22 cellular contexts compared by ENCODE assay signal in genomic region chr2:150309681-150310080, GRCh38.
DNase-seq lines count a peak whose midpoint lies in the region; ATAC-seq, FAIRE-seq and TF ChIP-seq lines count a peak whose summit lies in the region.
"Had no signal": no experiment of that assay in that cellular context is flagged by ENCODE, and none has a peak within 500 bp of the region (broad histone marks: within the 10 kb centered on the region; RNA-seq: fewer than 3 reads in every experiment).

No MANE protein-coding gene starts in this region.

- H3K23ac ChIP-seq in neuronal stem cell (ENCODE audit: low read depth, low read length, poor library complexity): no peak overlapping the region

- no peak overlapping the region for H3K14ac ChIP-seq in neuronal stem cell (ENCODE audit: low read length)

- CTCF ChIA-PET in A549 (lab: Yijun Ruan, JAX) (no interaction called here), PC-3 (lab: Charles Lee) (no interaction called here)

- 0% methylated on average over 2 of the region's 2 CpGs for WGBS in A549 (ENCODE audit: missing lambda C conversion rate)
- WGBS in neuronal stem cell (ENCODE audit: extremely low coverage in 2 of 2, insufficient read length in 2 of 2, insufficient replicate concordance in 1 of 2), 2 donors: no CpG with 5 or more reads among the region's 2 CpGs
- 18 to 20% methylated on average over 1 to 2 of the region's 2 CpGs for WGBS in body of pancreas, 2 donors

- H2AFZ ChIP-seq in PC-3 (ENCODE audit: low read length): peak overlapping the region; percentile 35; the same call in 1 of the 2 replicates
- H2AFZ ChIP-seq in neuronal stem cell (ENCODE audit: low read length): no peak overlapping the region

- TF ChIP-seq RAD21 in A549 (conservative IDR thresholded peaks at IDR 0.05 in 1 of 2, IDR thresholded peaks at IDR 0.05 in 1 of 2): no peak

- H3K9ac ChIP-seq in PC-3 (ENCODE audit: low read length): no peak overlapping the region
- H3K9ac ChIP-seq in neuronal stem cell (ENCODE audit: low read depth, low read length, poor library complexity): no peak overlapping the region
- H3K9ac ChIP-seq: SK-N-SH had no signal

- peak overlapping the region; percentile 49 for H3K4me2 ChIP-seq in A549
- H3K4me2 ChIP-seq in PC-3 (ENCODE audit: low read length): peak overlapping the region; percentile 42
- no peak overlapping the region for H3K4me2 ChIP-seq in neuronal stem cell (ENCODE audit: insufficient read depth, low read length, poor library complexity, severe bottlenecking)
- H3K4me2 ChIP-seq: SK-N-SH had no signal

- TF ChIP-seq POLR2A in A549 (IDR thresholded peaks at IDR 0.05; ENCODE audit: low read length) (no peak), body of pancreas (IDR thresholded peaks at IDR 0.05) (no peak)

- no peak for FAIRE-seq in A549 (lab: Jason Lieb, UNC)
- FAIRE-seq: endothelial cell of umbilical vein had no signal

- H3K4me1 ChIP-seq in A549 (peaks cover 16% of the 10 kb centered on the region), PC-3 (ENCODE audit: insufficient read depth, low read length) (peaks cover 16% of the 10 kb centered on the region), neuronal stem cell (ENCODE audit: control insufficient read depth in 2 of 2, insufficient read depth in 1 of 2, low read depth in 1 of 2, low read length in 2 of 2) (no peaks in the 10 kb centered on the region), body of pancreas (no peaks in the 10 kb centered on the region)
- H3K4me1 ChIP-seq: vagina had no signal

- TF ChIP-seq CTCF in A549 (IDR thresholded peaks at IDR 0.05): no peak
- TF ChIP-seq CTCF in PC-3 (conservative IDR thresholded peaks at IDR 0.05; ENCODE audit: low read depth, low read length): no peak
- TF ChIP-seq CTCF in body of pancreas (IDR thresholded peaks at IDR 0.05): no peak

- DNase-seq in A549 (ENCODE audit: low read depth in 1 of 2, low spot score in 1 of 2): peak; percentile 3 to 74
- peak; percentile 82 for DNase-seq in PC-3
- DNase-seq in neuronal stem cell (ENCODE audit: low spot score): no peak
- DNase-seq in substantia nigra (lab: John Stamatoyannopoulos, UW): no peak
- no peak for DNase-seq in body of pancreas
- DNase-seq: activated CD4-positive, alpha-beta T cell treated with anti-CD3 and anti-CD28 coated beads, Interleukin-2, amount 10 ng/mL, durations not matched to agents 24 days and 14 days; activated naive CD4-positive, alpha-beta T cell treated with anti-CD3 and anti-CD28 coated beads for 36 hours; central memory CD4-positive, alpha-beta T cell; DND-41; naive thymus-derived CD4-positive, alpha-beta T cell; NCI-H1048; NCI-H187; NCI-H526; occipital lobe; right cardiac atrium; SK-N-SH had no signal

- H3K79me2 ChIP-seq in PC-3 (ENCODE audit: low read length): no peaks in the 10 kb centered on the region

- no peak overlapping the region for H2BK5ac ChIP-seq in neuronal stem cell (ENCODE audit: low read length)

- H2BK120ac ChIP-seq in neuronal stem cell (ENCODE audit: low read depth, low read length): no peak overlapping the region

- ATAC-seq in A549 (peak; percentile 56 to 90), PC-3 (peak; percentile 100), esophagus mucosa (peak; percentile 92), HG03354 (IDR thresholded peaks at IDR 0.05; ENCODE audit: poor library complexity, severe bottlenecking, unreplicated experiment) (no peak), HG03280 (IDR thresholded peaks at IDR 0.05; ENCODE audit: unreplicated experiment) (no peak), body of pancreas (no peak)
- ATAC-seq: naive thymus-derived CD4-positive, alpha-beta T cell had no signal

- H3K9me2 ChIP-seq in PC-3 (replicated peaks; ENCODE audit: low read length): 0 out of 2 replicates have a peak, but pooled peaks cover 4% of the 10 kb centered on the region
- H3K9me2 ChIP-seq: SK-N-SH had no signal

- H3K27me3 ChIP-seq in PC-3 (ENCODE audit: low read length): no peaks in the 10 kb centered on the region
- peaks cover 0 to 8% (median 0%) of the 10 kb centered on the region in 3 experiments for H3K27me3 ChIP-seq in neuronal stem cell (ENCODE audit: control insufficient read depth in 3 of 3, insufficient read depth in 3 of 3, low read depth in 1 of 3, low read length in 3 of 3)
- H3K27me3 ChIP-seq in body of pancreas: no peaks in the 10 kb centered on the region
- H3K27me3 ChIP-seq: vagina had no signal

- no peak for TF ChIP-seq EP300 in A549 (IDR thresholded peaks at IDR 0.05)

- H4K91ac ChIP-seq in neuronal stem cell (ENCODE audit: low read depth, low read length, poor library complexity): no peak overlapping the region

- intact Hi-C loops in PC-3 (cut with micrococcal nuclease): no loop called here
- intact Hi-C loops in body of pancreas (cut with DNase I): no loop called here

- H3K36me3 ChIP-seq in PC-3 (ENCODE audit: low read depth, low read length): no peaks in the 10 kb centered on the region
- H3K36me3 ChIP-seq in neuronal stem cell (replicated peaks in 1 of 2; ENCODE audit: control insufficient read depth in 2 of 2, insufficient read depth in 2 of 2, low read length in 2 of 2): no peaks in the 10 kb centered on the region
- no peaks in the 10 kb centered on the region for H3K36me3 ChIP-seq in body of pancreas (replicated peaks in 1 of 2; ENCODE audit: insufficient read depth in 1 of 2, low read depth in 2 of 2)
- H3K36me3 ChIP-seq: vagina had no signal

- H3K18ac ChIP-seq in neuronal stem cell (ENCODE audit: low read length): no peak overlapping the region

- H2AK5ac ChIP-seq in neuronal stem cell (ENCODE audit: low read depth, low read length): no peak overlapping the region

- H3K9me3 ChIP-seq in A549 (peaks cover 5% of the 10 kb centered on the region; the same call in 2 of the 3 replicates), PC-3 (ENCODE audit: low read length) (no peaks in the 10 kb centered on the region), neuronal stem cell (replicated peaks in 1 of 2; ENCODE audit: control insufficient read depth in 2 of 2, insufficient read depth in 1 of 2, low read depth in 1 of 2, low read length in 2 of 2) (no peaks in the 10 kb centered on the region), body of pancreas (no peaks in the 10 kb centered on the region)
- H3K9me3 ChIP-seq: vagina had no signal

- H3K27ac ChIP-seq in A549 (peak overlapping the region; percentile 38 to 50; a peak in 5 of 6 replicates), PC-3 (ENCODE audit: low read length) (peak overlapping the region; percentile 24; the same call in 1 of the 2 replicates), neuronal stem cell (replicated peaks; ENCODE audit: low read length) (no peak overlapping the region), substantia nigra (ENCODE audit: low read depth, low read length, poor library complexity, severe bottlenecking) (no peak overlapping the region), body of pancreas (no peak overlapping the region)
- H3K27ac ChIP-seq: vagina, VCaP had no signal

- no peak overlapping the region for H4K8ac ChIP-seq in neuronal stem cell (ENCODE audit: low read depth, low read length)

- H2BK15ac ChIP-seq in neuronal stem cell (ENCODE audit: low read length): peak overlapping the region; percentile 16

- no peaks in the 10 kb centered on the region for H3F3A ChIP-seq in PC-3 (ENCODE audit: low read length, unreplicated experiment)

- H3K4ac ChIP-seq in neuronal stem cell (ENCODE audit: low read length): no peak overlapping the region

- H3K4me3 ChIP-seq in A549: no peak overlapping the region
- H3K4me3 ChIP-seq in PC-3 (ENCODE audit: low read length): no peak overlapping the region
- H3K4me3 ChIP-seq in neuronal stem cell (ENCODE audit: low read length in 2 of 2): no peak overlapping the region
- no peak overlapping the region for H3K4me3 ChIP-seq in body of pancreas
- H3K4me3 ChIP-seq: vagina had no signal

- no peak overlapping the region for H2BK12ac ChIP-seq in neuronal stem cell (ENCODE audit: low read length)

- no TSS peak for BruUV-seq in PC-3 (replicated peaks; lab: Mats Ljungman, UMichigan)

- POLR2A ChIA-PET in A549 (lab: Yijun Ruan, JAX): no interaction called here
- POLR2A ChIA-PET in PC-3 (lab: Charles Lee; ENCODE audit: unreplicated experiment): no interaction called here

- no peaks in the 10 kb centered on the region for H3K79me1 ChIP-seq in neuronal stem cell (ENCODE audit: low read depth, low read length)

- H4K20me1 ChIP-seq in PC-3 (ENCODE audit: low read length): no peaks in the 10 kb centered on the region

TF ChIP-seq in A549, 52 proteins besides CTCF, POLR2A, EP300 and RAD21:
- TF ChIP-seq, protein P1, sequence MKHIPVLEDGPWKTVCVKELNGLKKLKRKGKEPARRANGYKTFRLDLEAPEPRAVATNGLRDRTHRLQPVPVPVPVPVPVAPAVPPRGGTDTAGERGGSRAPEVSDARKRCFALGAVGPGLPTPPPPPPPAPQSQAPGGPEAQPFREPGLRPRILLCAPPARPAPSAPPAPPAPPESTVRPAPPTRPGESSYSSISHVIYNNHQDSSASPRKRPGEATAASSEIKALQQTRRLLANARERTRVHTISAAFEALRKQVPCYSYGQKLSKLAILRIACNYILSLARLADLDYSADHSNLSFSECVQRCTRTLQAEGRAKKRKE (CRISPR knock-in tag; IDR thresholded peaks at IDR 0.05; ENCODE audit: low read depth): no peak
- TF ChIP-seq EHF (CRISPR knock-in tag; IDR thresholded peaks at IDR 0.05) (no peak), SMC3 (IDR thresholded peaks at IDR 0.05) (no peak), POLR2AphosphoS2 (conservative IDR thresholded peaks at IDR 0.05; ENCODE audit: low read length) (no peak)
- TF ChIP-seq, protein P2, sequence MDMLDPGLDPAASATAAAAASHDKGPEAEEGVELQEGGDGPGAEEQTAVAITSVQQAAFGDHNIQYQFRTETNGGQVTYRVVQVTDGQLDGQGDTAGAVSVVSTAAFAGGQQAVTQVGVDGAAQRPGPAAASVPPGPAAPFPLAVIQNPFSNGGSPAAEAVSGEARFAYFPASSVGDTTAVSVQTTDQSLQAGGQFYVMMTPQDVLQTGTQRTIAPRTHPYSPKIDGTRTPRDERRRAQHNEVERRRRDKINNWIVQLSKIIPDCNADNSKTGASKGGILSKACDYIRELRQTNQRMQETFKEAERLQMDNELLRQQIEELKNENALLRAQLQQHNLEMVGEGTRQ (IDR thresholded peaks at IDR 0.05): no peak

Comparison
In these comparisons a context has a peak if more than half of its experiments do, and no peak if none do; other contexts are left out.
1. ATAC-seq: peak in A549 (2 of 2), PC-3 (single experiment) and esophagus mucosa (single experiment); none in HG03354 (single experiment), HG03280 (single experiment) and body of pancreas (single experiment).
2. DNase-seq: peak in A549 (2 of 2) and PC-3 (single experiment); none in neuronal stem cell (single experiment), substantia nigra (0 of 49) and body of pancreas (0 of 4).
3. H3K27ac ChIP-seq: peak in A549 (2 of 2) and PC-3 (single experiment); none in neuronal stem cell (single experiment), substantia nigra (single experiment) and body of pancreas (0 of 4).